1 cellular context compared by ENCODE assay signal in genomic region chr17:30922235-30922993, GRCh38.
A peak's percentile ranks its signal among the peaks of the same experiment; 100 is the strongest.
TF ChIP-seq lines count a peak whose summit lies in the region.

No MANE protein-coding gene starts in this region.

TF ChIP-seq in H1, 55 proteins besides CTCF, POLR2A, EP300 and RAD21:
- TF ChIP-seq EZH2 (IDR thresholded peaks at IDR 0.05; ENCODE audit: low read depth, low read length, severe bottlenecking) = peak; percentile 83
- TF ChIP-seq KDM4A (IDR thresholded peaks at IDR 0.05; ENCODE audit: low read depth, low read length, severe bottlenecking) = peak; percentile 51
- TF ChIP-seq ATF2 (IDR thresholded peaks at IDR 0.05; ENCODE audit: low read length) = no peak
- TF ChIP-seq CREB1 (IDR thresholded peaks at IDR 0.05) = no peak
- TF ChIP-seq PHF8 (conservative IDR thresholded peaks at IDR 0.05; ENCODE audit: low read depth, low read length) = 0 out of 2 replicates have a peak, but pooled peaks have one; percentile 12
- no peak for TF ChIP-seq KDM5A (IDR thresholded peaks at IDR 0.05; ENCODE audit: low read length)
- TF ChIP-seq SUZ12 (IDR thresholded peaks at IDR 0.05; ENCODE audit: low read length) = peak; percentile 89
- TF ChIP-seq ZNF274 (IDR thresholded peaks at IDR 0.05; ENCODE audit: borderline replicate concordance, extremely low read depth, low read length) = no peak
- TF ChIP-seq GTF2F1 (IDR thresholded peaks at IDR 0.05; ENCODE audit: borderline replicate concordance, low read depth, low read length) = no peak
- no peak for TF ChIP-seq NANOG (IDR thresholded peaks at IDR 0.05; ENCODE audit: insufficient read depth, low read depth, low read length, poor library complexity, severe bottlenecking)
- TF ChIP-seq, protein P1, sequence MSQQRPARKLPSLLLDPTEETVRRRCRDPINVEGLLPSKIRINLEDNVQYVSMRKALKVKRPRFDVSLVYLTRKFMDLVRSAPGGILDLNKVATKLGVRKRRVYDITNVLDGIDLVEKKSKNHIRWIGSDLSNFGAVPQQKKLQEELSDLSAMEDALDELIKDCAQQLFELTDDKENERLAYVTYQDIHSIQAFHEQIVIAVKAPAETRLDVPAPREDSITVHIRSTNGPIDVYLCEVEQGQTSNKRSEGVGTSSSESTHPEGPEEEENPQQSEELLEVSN (IDR thresholded peaks at IDR 0.05) = peak; percentile 45; the same call in 1 of the 2 replicates
- TF ChIP-seq SIN3A (conservative IDR thresholded peaks at IDR 0.05 in 1 of 2, IDR thresholded peaks at IDR 0.05 in 1 of 2; ENCODE audit: low read depth in 1 of 2, low read length in 2 of 2) = no peak
- TF ChIP-seq, protein P2, sequence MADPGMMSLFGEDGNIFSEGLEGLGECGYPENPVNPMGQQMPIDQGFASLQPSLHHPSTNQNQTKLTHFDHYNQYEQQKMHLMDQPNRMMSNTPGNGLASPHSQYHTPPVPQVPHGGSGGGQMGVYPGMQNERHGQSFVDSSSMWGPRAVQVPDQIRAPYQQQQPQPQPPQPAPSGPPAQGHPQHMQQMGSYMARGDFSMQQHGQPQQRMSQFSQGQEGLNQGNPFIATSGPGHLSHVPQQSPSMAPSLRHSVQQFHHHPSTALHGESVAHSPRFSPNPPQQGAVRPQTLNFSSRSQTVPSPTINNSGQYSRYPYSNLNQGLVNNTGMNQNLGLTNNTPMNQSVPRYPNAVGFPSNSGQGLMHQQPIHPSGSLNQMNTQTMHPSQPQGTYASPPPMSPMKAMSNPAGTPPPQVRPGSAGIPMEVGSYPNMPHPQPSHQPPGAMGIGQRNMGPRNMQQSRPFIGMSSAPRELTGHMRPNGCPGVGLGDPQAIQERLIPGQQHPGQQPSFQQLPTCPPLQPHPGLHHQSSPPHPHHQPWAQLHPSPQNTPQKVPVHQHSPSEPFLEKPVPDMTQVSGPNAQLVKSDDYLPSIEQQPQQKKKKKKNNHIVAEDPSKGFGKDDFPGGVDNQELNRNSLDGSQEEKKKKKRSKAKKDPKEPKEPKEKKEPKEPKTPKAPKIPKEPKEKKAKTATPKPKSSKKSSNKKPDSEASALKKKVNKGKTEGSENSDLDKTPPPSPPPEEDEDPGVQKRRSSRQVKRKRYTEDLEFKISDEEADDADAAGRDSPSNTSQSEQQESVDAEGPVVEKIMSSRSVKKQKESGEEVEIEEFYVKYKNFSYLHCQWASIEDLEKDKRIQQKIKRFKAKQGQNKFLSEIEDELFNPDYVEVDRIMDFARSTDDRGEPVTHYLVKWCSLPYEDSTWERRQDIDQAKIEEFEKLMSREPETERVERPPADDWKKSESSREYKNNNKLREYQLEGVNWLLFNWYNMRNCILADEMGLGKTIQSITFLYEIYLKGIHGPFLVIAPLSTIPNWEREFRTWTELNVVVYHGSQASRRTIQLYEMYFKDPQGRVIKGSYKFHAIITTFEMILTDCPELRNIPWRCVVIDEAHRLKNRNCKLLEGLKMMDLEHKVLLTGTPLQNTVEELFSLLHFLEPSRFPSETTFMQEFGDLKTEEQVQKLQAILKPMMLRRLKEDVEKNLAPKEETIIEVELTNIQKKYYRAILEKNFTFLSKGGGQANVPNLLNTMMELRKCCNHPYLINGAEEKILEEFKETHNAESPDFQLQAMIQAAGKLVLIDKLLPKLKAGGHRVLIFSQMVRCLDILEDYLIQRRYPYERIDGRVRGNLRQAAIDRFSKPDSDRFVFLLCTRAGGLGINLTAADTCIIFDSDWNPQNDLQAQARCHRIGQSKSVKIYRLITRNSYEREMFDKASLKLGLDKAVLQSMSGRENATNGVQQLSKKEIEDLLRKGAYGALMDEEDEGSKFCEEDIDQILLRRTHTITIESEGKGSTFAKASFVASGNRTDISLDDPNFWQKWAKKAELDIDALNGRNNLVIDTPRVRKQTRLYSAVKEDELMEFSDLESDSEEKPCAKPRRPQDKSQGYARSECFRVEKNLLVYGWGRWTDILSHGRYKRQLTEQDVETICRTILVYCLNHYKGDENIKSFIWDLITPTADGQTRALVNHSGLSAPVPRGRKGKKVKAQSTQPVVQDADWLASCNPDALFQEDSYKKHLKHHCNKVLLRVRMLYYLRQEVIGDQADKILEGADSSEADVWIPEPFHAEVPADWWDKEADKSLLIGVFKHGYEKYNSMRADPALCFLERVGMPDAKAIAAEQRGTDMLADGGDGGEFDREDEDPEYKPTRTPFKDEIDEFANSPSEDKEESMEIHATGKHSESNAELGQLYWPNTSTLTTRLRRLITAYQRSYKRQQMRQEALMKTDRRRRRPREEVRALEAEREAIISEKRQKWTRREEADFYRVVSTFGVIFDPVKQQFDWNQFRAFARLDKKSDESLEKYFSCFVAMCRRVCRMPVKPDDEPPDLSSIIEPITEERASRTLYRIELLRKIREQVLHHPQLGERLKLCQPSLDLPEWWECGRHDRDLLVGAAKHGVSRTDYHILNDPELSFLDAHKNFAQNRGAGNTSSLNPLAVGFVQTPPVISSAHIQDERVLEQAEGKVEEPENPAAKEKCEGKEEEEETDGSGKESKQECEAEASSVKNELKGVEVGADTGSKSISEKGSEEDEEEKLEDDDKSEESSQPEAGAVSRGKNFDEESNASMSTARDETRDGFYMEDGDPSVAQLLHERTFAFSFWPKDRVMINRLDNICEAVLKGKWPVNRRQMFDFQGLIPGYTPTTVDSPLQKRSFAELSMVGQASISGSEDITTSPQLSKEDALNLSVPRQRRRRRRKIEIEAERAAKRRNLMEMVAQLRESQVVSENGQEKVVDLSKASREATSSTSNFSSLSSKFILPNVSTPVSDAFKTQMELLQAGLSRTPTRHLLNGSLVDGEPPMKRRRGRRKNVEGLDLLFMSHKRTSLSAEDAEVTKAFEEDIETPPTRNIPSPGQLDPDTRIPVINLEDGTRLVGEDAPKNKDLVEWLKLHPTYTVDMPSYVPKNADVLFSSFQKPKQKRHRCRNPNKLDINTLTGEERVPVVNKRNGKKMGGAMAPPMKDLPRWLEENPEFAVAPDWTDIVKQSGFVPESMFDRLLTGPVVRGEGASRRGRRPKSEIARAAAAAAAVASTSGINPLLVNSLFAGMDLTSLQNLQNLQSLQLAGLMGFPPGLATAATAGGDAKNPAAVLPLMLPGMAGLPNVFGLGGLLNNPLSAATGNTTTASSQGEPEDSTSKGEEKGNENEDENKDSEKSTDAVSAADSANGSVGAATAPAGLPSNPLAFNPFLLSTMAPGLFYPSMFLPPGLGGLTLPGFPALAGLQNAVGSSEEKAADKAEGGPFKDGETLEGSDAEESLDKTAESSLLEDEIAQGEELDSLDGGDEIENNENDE (IDR thresholded peaks at IDR 0.05; ENCODE audit: insufficient replicate concordance, low read length) = no peak
- no peak for TF ChIP-seq YY1 (IDR thresholded peaks at IDR 0.05; ENCODE audit: low read depth, low read length)
- no peak for TF ChIP-seq TBP (IDR thresholded peaks at IDR 0.05; ENCODE audit: low read depth, low read length)
- TF ChIP-seq, protein P3, sequence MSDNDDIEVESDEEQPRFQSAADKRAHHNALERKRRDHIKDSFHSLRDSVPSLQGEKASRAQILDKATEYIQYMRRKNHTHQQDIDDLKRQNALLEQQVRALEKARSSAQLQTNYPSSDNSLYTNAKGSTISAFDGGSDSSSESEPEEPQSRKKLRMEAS (IDR thresholded peaks at IDR 0.05) = peak; percentile 34
- TF ChIP-seq GABPA (IDR thresholded peaks at IDR 0.05; ENCODE audit: borderline replicate concordance, insufficient read depth, low read length) = no peak
- TF ChIP-seq, protein P4, sequence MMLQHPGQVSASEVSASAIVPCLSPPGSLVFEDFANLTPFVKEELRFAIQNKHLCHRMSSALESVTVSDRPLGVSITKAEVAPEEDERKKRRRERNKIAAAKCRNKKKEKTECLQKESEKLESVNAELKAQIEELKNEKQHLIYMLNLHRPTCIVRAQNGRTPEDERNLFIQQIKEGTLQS (IDR thresholded peaks at IDR 0.05; ENCODE audit: insufficient read depth, low read depth, low read length) = no peak
- TF ChIP-seq FOSL1 (IDR thresholded peaks at IDR 0.05; ENCODE audit: insufficient read depth, low read depth, low read length) = no peak
- no peak for TF ChIP-seq SP2 (IDR thresholded peaks at IDR 0.05; ENCODE audit: low read length)
